1 cellular context compared by ENCODE assay signal in genomic region chr4:121950212-121950679, GRCh38.
A peak's percentile ranks its signal among the peaks of the same experiment; 100 is the strongest.
TF ChIP-seq lines count a peak whose summit lies in the region.

No MANE protein-coding gene starts in this region.

TF ChIP-seq in GM12878, 131 proteins besides CTCF, POLR2A, EP300 and RAD21 (continued from another document):
- TF ChIP-seq IRF5 (IDR thresholded peaks at IDR 0.05; ENCODE audit: borderline replicate concordance) (no peak), ASH2L (IDR thresholded peaks at IDR 0.05; ENCODE audit: borderline replicate concordance, low read depth) (no peak), KDM1A (IDR thresholded peaks at IDR 0.05; ENCODE audit: borderline replicate concordance) (no peak), ZNF24 (IDR thresholded peaks at IDR 0.05) (no peak), NR2F1 (conservative IDR thresholded peaks at IDR 0.05) (peak; percentile 80), TBL1XR1 (IDR thresholded peaks at IDR 0.05; ENCODE audit: low read depth, low read length) (no peak), NBN (IDR thresholded peaks at IDR 0.05) (no peak), HCFC1 (IDR thresholded peaks at IDR 0.05; ENCODE audit: low read length) (no peak), CEBPB (IDR thresholded peaks at IDR 0.05; ENCODE audit: borderline replicate concordance in 1 of 2, low read depth in 2 of 2, low read length in 2 of 2) (no peak), BCLAF1 (IDR thresholded peaks at IDR 0.05) (no peak), PML (IDR thresholded peaks at IDR 0.05; ENCODE audit: low read length) (no peak), POLR2AphosphoS5 (IDR thresholded peaks at IDR 0.05; ENCODE audit: low read length) (no peak), SUZ12 (IDR thresholded peaks at IDR 0.05; ENCODE audit: unreplicated experiment) (peak; percentile 66), NFIC (IDR thresholded peaks at IDR 0.05; ENCODE audit: low read depth, low read length) (no peak), ETV6 (conservative IDR thresholded peaks at IDR 0.05 in 1 of 2, IDR thresholded peaks at IDR 0.05 in 1 of 2; ENCODE audit: borderline replicate concordance in 1 of 2, low read depth in 1 of 2) (no peak), JUNB (IDR thresholded peaks at IDR 0.05) (no peak), BCL3 (IDR thresholded peaks at IDR 0.05; ENCODE audit: borderline replicate concordance, insufficient read depth, low read depth, low read length, poor library complexity, severe bottlenecking) (no peak), SMAD5 (IDR thresholded peaks at IDR 0.05; ENCODE audit: low read depth) (no peak)
- TF ChIP-seq, protein P1, sequence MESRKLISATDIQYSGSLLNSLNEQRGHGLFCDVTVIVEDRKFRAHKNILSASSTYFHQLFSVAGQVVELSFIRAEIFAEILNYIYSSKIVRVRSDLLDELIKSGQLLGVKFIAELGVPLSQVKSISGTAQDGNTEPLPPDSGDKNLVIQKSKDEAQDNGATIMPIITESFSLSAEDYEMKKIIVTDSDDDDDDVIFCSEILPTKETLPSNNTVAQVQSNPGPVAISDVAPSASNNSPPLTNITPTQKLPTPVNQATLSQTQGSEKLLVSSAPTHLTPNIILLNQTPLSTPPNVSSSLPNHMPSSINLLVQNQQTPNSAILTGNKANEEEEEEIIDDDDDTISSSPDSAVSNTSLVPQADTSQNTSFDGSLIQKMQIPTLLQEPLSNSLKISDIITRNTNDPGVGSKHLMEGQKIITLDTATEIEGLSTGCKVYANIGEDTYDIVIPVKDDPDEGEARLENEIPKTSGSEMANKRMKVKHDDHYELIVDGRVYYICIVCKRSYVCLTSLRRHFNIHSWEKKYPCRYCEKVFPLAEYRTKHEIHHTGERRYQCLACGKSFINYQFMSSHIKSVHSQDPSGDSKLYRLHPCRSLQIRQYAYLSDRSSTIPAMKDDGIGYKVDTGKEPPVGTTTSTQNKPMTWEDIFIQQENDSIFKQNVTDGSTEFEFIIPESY (IDR thresholded peaks at IDR 0.05), result no peak
- TF ChIP-seq, protein P2, sequence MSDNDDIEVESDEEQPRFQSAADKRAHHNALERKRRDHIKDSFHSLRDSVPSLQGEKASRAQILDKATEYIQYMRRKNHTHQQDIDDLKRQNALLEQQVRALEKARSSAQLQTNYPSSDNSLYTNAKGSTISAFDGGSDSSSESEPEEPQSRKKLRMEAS (IDR thresholded peaks at IDR 0.05; ENCODE audit: low read depth, low read length), result no peak
- TF ChIP-seq, protein P3, sequence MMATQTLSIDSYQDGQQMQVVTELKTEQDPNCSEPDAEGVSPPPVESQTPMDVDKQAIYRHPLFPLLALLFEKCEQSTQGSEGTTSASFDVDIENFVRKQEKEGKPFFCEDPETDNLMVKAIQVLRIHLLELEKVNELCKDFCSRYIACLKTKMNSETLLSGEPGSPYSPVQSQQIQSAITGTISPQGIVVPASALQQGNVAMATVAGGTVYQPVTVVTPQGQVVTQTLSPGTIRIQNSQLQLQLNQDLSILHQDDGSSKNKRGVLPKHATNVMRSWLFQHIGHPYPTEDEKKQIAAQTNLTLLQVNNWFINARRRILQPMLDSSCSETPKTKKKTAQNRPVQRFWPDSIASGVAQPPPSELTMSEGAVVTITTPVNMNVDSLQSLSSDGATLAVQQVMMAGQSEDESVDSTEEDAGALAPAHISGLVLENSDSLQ (IDR thresholded peaks at IDR 0.05), result no peak
